In genomic region chr1:91622586-91622985, GRCh38 we compare ENCODE assay signal across 14 cellular contexts.
A peak's percentile ranks its signal among the peaks of the same experiment; 100 is the strongest.
DNase-seq lines count a peak whose midpoint lies in the region; ATAC-seq and TF ChIP-seq lines count a peak whose summit lies in the region.
"Had no signal": no experiment of that assay in that cellular context is flagged by ENCODE, and none has a peak within 500 bp of the region (broad histone marks: within the 10 kb centered on the region; RNA-seq: fewer than 3 reads in every experiment).

No MANE protein-coding gene starts in this region.

- DNase-seq in astrocyte of the cerebellum (ENCODE audit: low read depth) (peak; percentile 46), globus pallidus (ENCODE audit: low spot score) (peak; percentile 70), occipital lobe (lab: John Stamatoyannopoulos, UW) (peak; percentile 36), tibial artery (peak; percentile 91 to 95)
- DNase-seq in stimulated activated CD4-positive, alpha-beta T cell treated with anti-CD3 and anti-CD28 coated beads, Interleukin-2, amount 100 ng/mL, for 24 hours, result no peak
- DNase-seq in natural killer cell treated with Interleukin-12 subunit alpha and Interleukin-12 subunit beta and Interleukin-15 and Interleukin-18, amount 100 ng/mL, for 72 hours (ENCODE audit: low spot score), result no peak
- DNase-seq: activated CD4-positive, alpha-beta T cell treated with anti-CD3 and anti-CD28 coated beads, Interleukin-2, amount 50 U/mL, for 1 hour; NCI-H1694 treated with DMSO at 0.1 percent for 48 hours; stimulated activated CD4-positive, alpha-beta T cell treated with anti-CD3 and anti-CD28 coated beads, Interleukin-12 subunit alpha, Interleukin-12 subunit beta, amount 100 ng/mL, for 4 hours had no signal

- ATAC-seq in SK-N-SH treated with all-trans-retinoic acid at 6 μM for 48 hours (no peak), GM21576 (IDR thresholded peaks at IDR 0.05; ENCODE audit: unreplicated experiment) (no peak)
- no peak for ATAC-seq in natural killer cell treated with Interleukin-12 subunit alpha and Interleukin-12 subunit beta and Interleukin-15 and Interleukin-18, amount 100 ng/mL, for 72 hours

- no peak overlapping the region for H3K27ac Mint-ChIP-seq in natural killer cell treated with Interleukin-12 subunit alpha and Interleukin-12 subunit beta and Interleukin-15 and Interleukin-18, amount 100 ng/mL, for 72 hours
- H3K27ac Mint-ChIP-seq: B cell had no signal

- in situ Hi-C loops in astrocyte of the cerebellum (cut with HindIII; ENCODE audit: low sequenced_read_pairs), result no loop called here

- H3K27me3 Mint-ChIP-seq in natural killer cell treated with Interleukin-12 subunit alpha and Interleukin-12 subunit beta and Interleukin-15 and Interleukin-18, amount 100 ng/mL, for 72 hours, result no peaks in the 10 kb centered on the region

- TF ChIP-seq CTCF in astrocyte of the cerebellum (IDR thresholded peaks at IDR 0.05; ENCODE audit: low read depth, low read length, missing control alignments) (no peak), tibial artery (IDR thresholded peaks at IDR 0.05) (no peak)

- peaks cover 5% of the 10 kb centered on the region for H3K9me3 Mint-ChIP-seq in natural killer cell treated with Interleukin-12 subunit alpha and Interleukin-12 subunit beta and Interleukin-15 and Interleukin-18, amount 100 ng/mL, for 72 hours

- peaks cover 0 to 19% (median 13%) of the 10 kb centered on the region in 4 donors for H3K4me1 ChIP-seq in tibial artery

- H3K4me3 Mint-ChIP-seq in natural killer cell treated with Interleukin-12 subunit alpha and Interleukin-12 subunit beta and Interleukin-15 and Interleukin-18, amount 100 ng/mL, for 72 hours, result no peak overlapping the region
- H3K4me3 Mint-ChIP-seq: B cell had no signal

- peaks cover 0 to 8% of the 10 kb centered on the region in 2 donors for H3K4me1 Mint-ChIP-seq in natural killer cell treated with Interleukin-12 subunit alpha and Interleukin-12 subunit beta and Interleukin-15 and Interleukin-18, amount 100 ng/mL, for 72 hours (ENCODE audit: low read depth in 2 of 2)
- H3K4me1 Mint-ChIP-seq: B cell had no signal

- no peaks in the 10 kb centered on the region for H3K9me3 ChIP-seq in tibial artery

- H3K27ac ChIP-seq in tibial artery, result peak overlapping the region; percentile 36 to 53
- H3K27ac ChIP-seq: HL-60, KMS-11 had no signal

- peaks cover 4% of the 10 kb centered on the region for H3K36me3 Mint-ChIP-seq in natural killer cell treated with Interleukin-12 subunit alpha and Interleukin-12 subunit beta and Interleukin-15 and Interleukin-18, amount 100 ng/mL, for 72 hours

- H3K27me3 ChIP-seq in tibial artery, result no peaks in the 10 kb centered on the region

- H3K4me3 ChIP-seq in astrocyte of the cerebellum (ENCODE audit: low read depth, low read length) (no peak overlapping the region), tibial artery (no peak overlapping the region)

- intact Hi-C loops in tibial artery (cut with DNase I; ENCODE audit: low total_unique reads), result no loop called here

- H3K36me3 ChIP-seq in tibial artery, result no peaks in the 10 kb centered on the region

TF ChIP-seq in SK-N-SH treated with all-trans-retinoic acid at 6 μM for 48 hours, 23 proteins besides CTCF, POLR2A, EP300 and RAD21:
- no peak for TF ChIP-seq RARB (CRISPR knock-in tag; IDR thresholded peaks at IDR 0.05)
- no peak for TF ChIP-seq ESRRG (CRISPR knock-in tag; IDR thresholded peaks at IDR 0.05)
- TF ChIP-seq ZFP3 (CRISPR knock-in tag; IDR thresholded peaks at IDR 0.05), result no peak
- no peak for TF ChIP-seq TOX (CRISPR knock-in tag; IDR thresholded peaks at IDR 0.05; ENCODE audit: borderline replicate concordance)
- no peak for TF ChIP-seq SNAI2 (CRISPR knock-in tag; IDR thresholded peaks at IDR 0.05)
- TF ChIP-seq ZC3H10 (CRISPR knock-in tag; IDR thresholded peaks at IDR 0.05), result no peak
- no peak for TF ChIP-seq CSRNP3 (CRISPR knock-in tag; IDR thresholded peaks at IDR 0.05)
- no peak for TF ChIP-seq OSR1 (CRISPR knock-in tag; IDR thresholded peaks at IDR 0.05)
- TF ChIP-seq ZFP30 (CRISPR knock-in tag; IDR thresholded peaks at IDR 0.05), result no peak
- no peak for TF ChIP-seq POU6F1 (CRISPR knock-in tag; IDR thresholded peaks at IDR 0.05; ENCODE audit: borderline replicate concordance, low read depth)
- TF ChIP-seq ISL1 (CRISPR knock-in tag; IDR thresholded peaks at IDR 0.05), result no peak

Comparison
In these comparisons a context has a peak if more than half of its experiments do, and no peak if none do; other contexts are left out.
1. DNase-seq: peak in astrocyte of the cerebellum (single experiment), globus pallidus (single experiment), occipital lobe (single experiment) and tibial artery (2 of 2); none in stimulated activated CD4-positive, alpha-beta T cell treated with anti-CD3 and anti-CD28 coated beads, Interleukin-2, amount 100 ng/mL, for 24 hours (0 of 2) and natural killer cell treated with Interleukin-12 subunit alpha and Interleukin-12 subunit beta and Interleukin-15 and Interleukin-18, amount 100 ng/mL, for 72 hours (single experiment).